ENCODE assay signal across 26 cellular contexts in genomic region chr3:61901481-61901880, GRCh38.
"Had no signal": no experiment of that assay in that cellular context is flagged by ENCODE, and none has a peak within 500 bp of the region (broad histone marks: within the 10 kb centered on the region; RNA-seq: fewer than 3 reads in every experiment).

No MANE protein-coding gene starts in this region.

- H3K4me3 Mint-ChIP-seq: activated CD4-positive, alpha-beta T cell treated with anti-CD3 and anti-CD28 coated beads for 36 hours; activated T-cell treated with anti-CD3 and anti-CD28 coated beads, Interleukin-2, amount 50 U/mL, for 72 hours; central memory CD8-positive, alpha-beta T cell; naive thymus-derived CD8-positive, alpha-beta T cell; neural crest cell; stimulated activated effector memory CD8-positive, alpha-beta T cell treated with anti-CD3 and anti-CD28 coated beads, Interleukin-12 subunit alpha, Interleukin-12 subunit beta, amount 100 ng/mL, for 72 hours; stimulated activated naive CD8-positive, alpha-beta T cell treated with anti-CD3 and anti-CD28 coated beads, Interleukin-15, Interleukin-2, amounts not matched to agents 100 ng/mL and 50 ng/mL, for 24 hours had no signal

- H3K27me3 Mint-ChIP-seq: central memory CD8-positive, alpha-beta T cell had no signal

- H3K27ac Mint-ChIP-seq: activated CD4-positive, alpha-beta T cell treated with anti-CD3 and anti-CD28 coated beads for 36 hours; activated naive CD4-positive, alpha-beta T cell treated with anti-CD3 and anti-CD28 coated beads, Interleukin-2, amount 50 U/mL, for 72 hours; activated T-cell treated with anti-CD3 and anti-CD28 coated beads, Interleukin-2, amount 50 U/mL, for 72 hours; naive thymus-derived CD8-positive, alpha-beta T cell; stimulated activated effector memory CD8-positive, alpha-beta T cell treated with anti-CD3 and anti-CD28 coated beads, Interleukin-12 subunit alpha, Interleukin-12 subunit beta, amount 100 ng/mL, for 72 hours; stimulated activated naive CD8-positive, alpha-beta T cell treated with anti-CD3 and anti-CD28 coated beads, Interleukin-15, Interleukin-2, amounts not matched to agents 100 ng/mL and 50 ng/mL, for 24 hours had no signal

- DNase-seq: activated CD4-positive, alpha-beta T cell treated with anti-CD3 and anti-CD28 coated beads for 36 hours; activated CD4-positive, CD25-positive, alpha-beta regulatory T cell; activated naive CD4-positive, alpha-beta T cell; activated T-cell treated with anti-CD3 and anti-CD28 coated beads for 4 hours; activated T-cell treated with anti-CD3 and anti-CD28 coated beads, Interleukin-2, amount 50 U/mL, for 72 hours; colonic mucosa; effector CD8-positive, alpha-beta T cell; esophagus squamous epithelium; foreskin melanocyte; kidney glomerular epithelial cell; lower lobe of right lung; mesenchymal stem cell; naive thymus-derived CD8-positive, alpha-beta T cell; occipital lobe; psoas muscle; sigmoid colon; small intestine; stimulated activated CD4-positive, alpha-beta T cell treated with anti-CD3 and anti-CD28 coated beads, Interleukin-4, amount 100 ng/mL, for 24 hours; trophoblast cell; uterus had no signal

- ATAC-seq: activated CD4-positive, alpha-beta T cell treated with anti-CD3 and anti-CD28 coated beads for 36 hours; activated naive CD4-positive, alpha-beta T cell treated with anti-CD3 and anti-CD28 coated beads, Interleukin-2, amount 50 U/mL, for 72 hours; activated T-cell treated with anti-CD3 and anti-CD28 coated beads, Interleukin-2, amount 50 U/mL, for 72 hours; left lobe of liver; lower lobe of right lung; naive thymus-derived CD8-positive, alpha-beta T cell; psoas muscle; stimulated activated effector memory CD8-positive, alpha-beta T cell treated with anti-CD3 and anti-CD28 coated beads, Interleukin-12 subunit alpha, Interleukin-12 subunit beta, amount 100 ng/mL, for 72 hours had no signal

- H3K4me1 Mint-ChIP-seq: activated CD4-positive, alpha-beta T cell treated with anti-CD3 and anti-CD28 coated beads for 36 hours; central memory CD8-positive, alpha-beta T cell; naive thymus-derived CD8-positive, alpha-beta T cell; stimulated activated effector memory CD8-positive, alpha-beta T cell treated with anti-CD3 and anti-CD28 coated beads, Interleukin-12 subunit alpha, Interleukin-12 subunit beta, amount 100 ng/mL, for 72 hours had no signal

- H3K9me3 Mint-ChIP-seq: naive thymus-derived CD8-positive, alpha-beta T cell; neural crest cell; stimulated activated naive CD8-positive, alpha-beta T cell treated with anti-CD3 and anti-CD28 coated beads, Interleukin-15, Interleukin-2, amounts not matched to agents 100 ng/mL and 50 ng/mL, for 24 hours had no signal

- H3K36me3 Mint-ChIP-seq: activated naive CD4-positive, alpha-beta T cell treated with anti-CD3 and anti-CD28 coated beads, Interleukin-2, amount 50 U/mL, for 72 hours; naive thymus-derived CD8-positive, alpha-beta T cell; stimulated activated effector memory CD8-positive, alpha-beta T cell treated with anti-CD3 and anti-CD28 coated beads, Interleukin-12 subunit alpha, Interleukin-12 subunit beta, amount 100 ng/mL, for 72 hours had no signal
